ENCODE assay signal across 8 cellular contexts in the genomic region with DNA sequence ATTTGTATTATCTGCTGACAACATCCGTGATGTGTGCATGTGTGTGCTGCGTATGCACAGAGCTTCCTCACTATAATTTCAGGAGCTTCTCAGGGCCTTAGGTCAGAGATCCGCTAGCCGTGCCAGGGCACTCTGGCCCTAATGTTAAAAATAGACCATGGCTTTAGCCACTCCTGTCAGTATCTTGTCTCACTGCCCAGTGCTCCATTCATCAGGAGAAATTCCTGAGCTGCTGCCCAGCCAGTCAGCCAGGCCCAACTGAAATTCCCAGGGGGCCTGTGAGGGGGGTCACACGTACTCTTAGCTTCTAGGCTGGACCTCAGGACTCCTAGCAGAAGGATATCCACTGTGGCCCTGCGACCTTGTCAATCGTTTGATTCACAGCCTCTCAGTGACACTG.
DNase-seq lines count a peak whose midpoint lies in the region; ATAC-seq and TF ChIP-seq lines count a peak whose summit lies in the region.

No MANE protein-coding gene starts in this region.

- intact Hi-C loops in heart right ventricle (cut with DNase I), result loop anchor here in 7 of 10 donors (1.0 to 5.0 kb wide), 5 partner anchors 106 to 116 kb away; a partner anchor contains a TSS
- intact Hi-C loops in sigmoid colon (cut with DNase I), result no loop called here

- peaks cover 0 to 9% (median 0%) of the 10 kb centered on the region in 11 donors for H3K9me3 ChIP-seq in heart right ventricle
- no peaks in the 10 kb centered on the region for H3K9me3 ChIP-seq in sigmoid colon

- no peaks in the 10 kb centered on the region for H3K27me3 ChIP-seq in heart right ventricle
- no peaks in the 10 kb centered on the region for H3K27me3 ChIP-seq in sigmoid colon

- no peak for TF ChIP-seq POLR2A in sigmoid colon (IDR thresholded peaks at IDR 0.05)

- H3K4me3 ChIP-seq in heart right ventricle (peak overlapping the region in 2 of 10 donors; percentile 47 to 49), sigmoid colon (no peak overlapping the region)

- peak overlapping the region in 9 of 10 donors; percentile 31 to 85 (median 80) for H3K27ac ChIP-seq in heart right ventricle
- H3K27ac ChIP-seq in sigmoid colon, result peak overlapping the region; percentile 14 to 86 (median 53)

- ATAC-seq in heart right ventricle (peak; percentile 81 to 94 (median 88)), GM21367 (IDR thresholded peaks at IDR 0.05; ENCODE audit: unreplicated experiment) (no peak)

- DNase-seq in EH (ENCODE audit: low read depth), result peak; percentile 76
- peak; percentile 20 for DNase-seq in amniotic epithelial cell (ENCODE audit: low read depth)
- peak; percentile 59 to 81 for DNase-seq in heart right ventricle
- peak; percentile 67 for DNase-seq in sigmoid colon
- no peak for DNase-seq in iPS-NIHi11 (ENCODE audit: low spot score)
- no peak for DNase-seq in SIG-M5 treated with dmso at 0.1 percent for 504 hours (lab: John Stamatoyannopoulos, UW; ENCODE audit: unreplicated experiment)
- no peak for DNase-seq in T-helper 9 cell

- TF ChIP-seq EP300 in sigmoid colon (IDR thresholded peaks at IDR 0.05), result no peak

- WGBS in heart right ventricle, 2 donors, result 31 to 32% methylated on average over 7 of the region's 7 CpGs
- 78 to 83% methylated on average over 7 of the region's 7 CpGs for WGBS in sigmoid colon, 2 donors

- H3K36me3 ChIP-seq in heart right ventricle (no peaks in the 10 kb centered on the region), sigmoid colon (no peaks in the 10 kb centered on the region)

- H3K4me1 ChIP-seq in heart right ventricle (peaks cover 2 to 53% (median 35%) of the 10 kb centered on the region in 9 donors), sigmoid colon (peaks cover 0 to 37% (median 15%) of the 10 kb centered on the region in 4 donors)

- TF ChIP-seq CTCF in heart right ventricle (IDR thresholded peaks at IDR 0.05), result no peak
- TF ChIP-seq CTCF in sigmoid colon (IDR thresholded peaks at IDR 0.05), result no peak

Comparison
In these comparisons a context has a peak if more than half of its experiments do, and no peak if none do; other contexts are left out.
1. DNase-seq: peak in EH (single experiment), amniotic epithelial cell (single experiment), heart right ventricle (2 of 2) and sigmoid colon (single experiment); none in iPS-NIHi11 (single experiment), SIG-M5 treated with dmso at 0.1 percent for 504 hours (single experiment) and T-helper 9 cell (single experiment).